ENCODE assay signal across 25 cellular contexts in genomic region chr13:37139356-37139755, GRCh38. TPM values are rescaled to one million over a fixed set of nuclear protein-coding genes. Genes with fewer than 3 reads are reported as not detected.
DNase-seq lines count a peak whose midpoint lies in the region; ATAC-seq and TF ChIP-seq lines count a peak whose summit lies in the region.
"Had no signal": no experiment of that assay in that cellular context is flagged by ENCODE, and none has a peak within 500 bp of the region (broad histone marks: within the 10 kb centered on the region; RNA-seq: fewer than 3 reads in every experiment).

No MANE protein-coding gene starts in this region.

- no peak overlapping the region for H3K27ac Mint-ChIP-seq in activated CD4-positive, alpha-beta memory T cell treated with anti-CD3 and anti-CD28 coated beads for 36 hours

- H3K27me3 Mint-ChIP-seq in activated CD4-positive, alpha-beta memory T cell treated with anti-CD3 and anti-CD28 coated beads for 36 hours: no peaks in the 10 kb centered on the region

- no peak for TF ChIP-seq CTCF in osteoblast (IDR thresholded peaks at IDR 0.05; ENCODE audit: extremely low read depth, low read depth, low read length)
- no peak for TF ChIP-seq CTCF in omental fat pad (IDR thresholded peaks at IDR 0.05)

- H4K5ac ChIP-seq in mesendoderm (ENCODE audit: low read length): no peak overlapping the region

- H2AFZ ChIP-seq in GM23248 (0 out of 2 replicates have a peak overlapping the region, but pooled peaks have one; percentile 5), osteoblast (ENCODE audit: low read length) (no peak overlapping the region)

- no peaks in the 10 kb centered on the region for H3K9me3 ChIP-seq in GM23248 (ENCODE audit: low read depth)
- H3K9me3 ChIP-seq in osteoblast (ENCODE audit: low read depth, low read length): no peaks in the 10 kb centered on the region
- H3K9me3 ChIP-seq: SJCRH30 had no signal

- H2AK5ac ChIP-seq in mesendoderm (ENCODE audit: low read length): no peak overlapping the region

- CTCF ChIA-PET in activated CD4-positive, alpha-beta memory T cell treated with anti-CD3 and anti-CD28 coated beads for 36 hours (lab: Charles Lee): no interaction called here

- H3K4ac ChIP-seq in mesendoderm (ENCODE audit: low read depth, low read length): no peak overlapping the region

- no peaks in the 10 kb centered on the region for H3K36me3 Mint-ChIP-seq in activated CD4-positive, alpha-beta memory T cell treated with anti-CD3 and anti-CD28 coated beads for 36 hours

- H2BK15ac ChIP-seq in mesendoderm (replicated peaks; ENCODE audit: low read depth): no peak overlapping the region

- DNase-seq in GM23248 (peak; percentile 54), fibroblast of gingiva (ENCODE audit: low read depth) (peak; percentile 43), osteoblast (ENCODE audit: insufficient read length, low spot score, missing footprints) (no peak), mesendoderm (no peak), NCI-H69 (lab: John Stamatoyannopoulos, UW) (no peak), omental fat pad (ENCODE audit: low spot score) (no peak)
- DNase-seq in activated CD4-positive, alpha-beta memory T cell treated with anti-CD3 and anti-CD28 coated beads for 36 hours: no peak
- DNase-seq: Calu3; DMS79 treated with DMSO at 0.1 percent for 48 hours; GOT3; HCEC 1CT; Karpas-422; NCI-H1092 treated with DMSO at 0.1 percent for 48 hours; NCI-H1436; NCI-H187 treated with DMSO at 0.1 percent for 48 hours; NK-92 treated with Interleukin-12 subunit alpha and Interleukin-12 subunit beta, amount 100 ng/mL, for 24 hours; PC-3; SJCRH30 had no signal

- in situ Hi-C loops in GM23248 (cut with MboI): no loop called here

- H3K56ac ChIP-seq in mesendoderm (ENCODE audit: low read length): no peak overlapping the region

- H3K79me1 ChIP-seq in mesendoderm (ENCODE audit: low read length): no peaks in the 10 kb centered on the region

- no peak overlapping the region for H3K18ac ChIP-seq in mesendoderm (ENCODE audit: low read length)

- H3K4me2 ChIP-seq in GM23248 (ENCODE audit: unreplicated experiment) (no peak overlapping the region), osteoblast (ENCODE audit: insufficient read depth, low read length) (no peak overlapping the region), mesendoderm (ENCODE audit: low read length) (no peak overlapping the region)

- H3K27me3 ChIP-seq in GM23248 (replicated peaks; ENCODE audit: insufficient read depth) (no peaks in the 10 kb centered on the region), osteoblast (ENCODE audit: insufficient read depth, low read length) (no peaks in the 10 kb centered on the region), mesendoderm (ENCODE audit: insufficient read depth, low read length, poor library complexity) (no peaks in the 10 kb centered on the region)
- H3K27me3 ChIP-seq: SJCRH30 had no signal

- H3K36me3 ChIP-seq in GM23248 (ENCODE audit: low read depth): no peaks in the 10 kb centered on the region
- no peaks in the 10 kb centered on the region for H3K36me3 ChIP-seq in osteoblast (ENCODE audit: insufficient read depth, low read length)
- H3K36me3 ChIP-seq in mesendoderm (ENCODE audit: control insufficient read depth, insufficient read depth, low read length): no peaks in the 10 kb centered on the region
- H3K36me3 ChIP-seq: SJCRH30 had no signal

- ATAC-seq in omental fat pad (ENCODE audit: low FRiP score): no peak
- ATAC-seq: PC-3, Right ventricle myocardium inferior, SK-N-SH treated with all-trans-retinoic acid at 6 μM for 48 hours had no signal

- H3K27ac ChIP-seq in GM23248 (peak overlapping the region; percentile 26), osteoblast (ENCODE audit: low read depth, low read length) (peak overlapping the region; percentile 6), mesendoderm (ENCODE audit: low read depth, low read length) (no peak overlapping the region)
- H3K27ac ChIP-seq: SJCRH30 had no signal

- no peaks in the 10 kb centered on the region for H3K9me3 Mint-ChIP-seq in activated CD4-positive, alpha-beta memory T cell treated with anti-CD3 and anti-CD28 coated beads for 36 hours

- H3K4me3 Mint-ChIP-seq in activated CD4-positive, alpha-beta memory T cell treated with anti-CD3 and anti-CD28 coated beads for 36 hours: no peak overlapping the region

- no peaks in the 10 kb centered on the region for H3K4me1 Mint-ChIP-seq in activated CD4-positive, alpha-beta memory T cell treated with anti-CD3 and anti-CD28 coated beads for 36 hours (ENCODE audit: low read depth)

- peaks cover 48% of the 10 kb centered on the region for H3F3A ChIP-seq in GM23248 (ENCODE audit: insufficient read depth)

- H3K9me2 ChIP-seq in GM23248 (ENCODE audit: insufficient read depth): no peaks in the 10 kb centered on the region

- intact Hi-C loops in activated CD4-positive, alpha-beta memory T cell treated with anti-CD3 and anti-CD28 coated beads for 36 hours (cut with micrococcal nuclease): no loop called here

- H3K4me1 ChIP-seq in GM23248 (ENCODE audit: insufficient read depth) (peaks cover 54% of the 10 kb centered on the region), osteoblast (ENCODE audit: insufficient read depth, low read length) (peaks cover 28% of the 10 kb centered on the region), mesendoderm (ENCODE audit: control insufficient read depth, low read depth, low read length) (no peaks in the 10 kb centered on the region)

- H3K4me3 ChIP-seq in GM23248 (no peak overlapping the region), osteoblast (ENCODE audit: insufficient read depth, low read length) (no peak overlapping the region), mesendoderm (ENCODE audit: low read length) (no peak overlapping the region)
- H3K4me3 ChIP-seq: SJCRH30 had no signal

- no peak overlapping the region for H2BK5ac ChIP-seq in mesendoderm (ENCODE audit: low read length)

- H2BK120ac ChIP-seq in mesendoderm (ENCODE audit: low read depth, low read length): no peak overlapping the region

- H3K79me2 ChIP-seq in GM23248 (ENCODE audit: insufficient read depth) (no peaks in the 10 kb centered on the region), osteoblast (ENCODE audit: insufficient read depth, low read length) (no peaks in the 10 kb centered on the region), mesendoderm (ENCODE audit: control insufficient read depth, insufficient read depth, low read length) (no peaks in the 10 kb centered on the region)

- no peak overlapping the region for H4K8ac ChIP-seq in mesendoderm (ENCODE audit: low read depth, low read length)

- H3K23ac ChIP-seq in mesendoderm (ENCODE audit: low read length): no peak overlapping the region

- POLR2A ChIA-PET in activated CD4-positive, alpha-beta memory T cell treated with anti-CD3 and anti-CD28 coated beads for 36 hours (lab: Charles Lee): no interaction called here

- H3K9ac ChIP-seq in GM23248 (no peak overlapping the region), mesendoderm (ENCODE audit: low read length) (no peak overlapping the region)

- H4K20me1 ChIP-seq in GM23248 (ENCODE audit: insufficient read depth): no peaks in the 10 kb centered on the region
- H4K20me1 ChIP-seq in osteoblast (ENCODE audit: insufficient read depth, low read length): no peaks in the 10 kb centered on the region

- WGBS in GM23248 (ENCODE audit: low coverage in 1 of 2, low lambda C conversion rate in 2 of 2, missing lambda C conversion rate in 2 of 2), 2 experiments: 33 to 40% methylated on average over 1 of the region's 1 CpG
- no CpG with 5 or more reads among the region's 1 CpG for WGBS in mesendoderm (ENCODE audit: extremely low coverage, insufficient coverage, low lambda C conversion rate)

RNA-seq across cellular contexts. Expression of gene CSNK1A1L, which starts 33.9 kb away (rescaled TPM):
- total RNA-seq in GM23248 (2014; rRNA removed; shearing (Covaris generic)): not detected in 2 replicates
- not detected in 2 replicates for polyA plus RNA-seq in GM23248 (2016; fragmentation: Nextera tagmentation; extraction: Ambion mirVana)
- total RNA-seq in osteoblast (not detected in 2 replicates), omental fat pad (not detected)
- polyA plus RNA-seq in mesendoderm (2013, experiment 1 of 2): not detected
- polyA plus RNA-seq in mesendoderm (2013, experiment 2 of 2): not detected
- total RNA-seq in activated CD4-positive, alpha-beta memory T cell treated with anti-CD3 and anti-CD28 coated beads for 36 hours: not detected
- total RNA-seq: A673, Calu3, HT-29, M059J, PC-3, Right ventricle myocardium inferior, RPMI7951, SJCRH30 had no signal
- polyA plus RNA-seq: BJ had no signal

Comparison
In these comparisons a context has a peak if more than half of its experiments do, and no peak if none do; other contexts are left out.
1. DNase-seq: peak in GM23248 (single experiment) and fibroblast of gingiva (single experiment); none in osteoblast (single experiment), mesendoderm (single experiment), NCI-H69 (single experiment), omental fat pad (single experiment) and activated CD4-positive, alpha-beta memory T cell treated with anti-CD3 and anti-CD28 coated beads for 36 hours (single experiment).